ENCODE assay signal across 27 cellular contexts in genomic region chr9:13762209-13762608, GRCh38.
"Had no signal": no experiment of that assay in that cellular context is flagged by ENCODE, and none has a peak within 500 bp of the region (broad histone marks: within the 10 kb centered on the region; RNA-seq: fewer than 3 reads in every experiment).

No MANE protein-coding gene starts in this region.

- H3K27ac ChIP-seq: ascending aorta, VCaP had no signal

- H3K9me3 ChIP-seq: ascending aorta had no signal

- DNase-seq: activated B cell treated with CpG ODN at 0.5 μM for 24 hours; activated CD4-positive, alpha-beta memory T cell treated with anti-CD3 and anti-CD28 coated beads for 36 hours; activated CD4-positive, alpha-beta T cell treated with anti-CD3 and anti-CD28 coated beads for 4 hours; activated CD4-positive, alpha-beta T cell treated with anti-CD3 and anti-CD28 coated beads, Interleukin-2, amount 10 ng/mL, durations not matched to agents 24 days and 14 days; activated CD4-positive, alpha-beta T cell treated with anti-CD3 and anti-CD28 coated beads, Interleukin-2, amount 50 U/mL, for 1 hour; activated CD4-positive, alpha-beta T cell treated with anti-CD3 and anti-CD28 coated beads, Interleukin-2, amount 50 U/mL, for 4 hours; activated CD4-positive, CD25-positive, alpha-beta regulatory T cell treated with anti-CD3 and anti-CD28 coated beads, Interleukin-2, amount 50 U/mL, for 72 hours; activated CD8-positive, alpha-beta memory T cell treated with anti-CD3 and anti-CD28 coated beads, Interleukin-2, amount 50 U/mL, for 4 hours; activated CD8-positive, alpha-beta T cell treated with anti-CD3 and anti-CD28 coated beads for 36 hours; activated effector memory CD4-positive, alpha-beta T cell treated with Interleukin-2 at 50 U/mL for 16 hours; activated gamma-delta T cell; activated naive CD4-positive, alpha-beta T cell treated with anti-CD3 and anti-CD28 coated beads, Interleukin-2, amount 10 ng/mL, durations not matched to agents 7 days and 5 days; activated naive CD4-positive, alpha-beta T cell treated with Interleukin-2 at 50 U/mL for 16 hours; activated naive CD8-positive, alpha-beta T cell treated with anti-CD3 and anti-CD28 coated beads, Interleukin-2, amount 10 ng/mL, durations not matched to agents 7 days and 5 days; activated naive CD8-positive, alpha-beta T cell treated with anti-CD3 and anti-CD28 coated beads, Interleukin-2, amount 50 U/mL, for 24 hours; activated T-cell treated with anti-CD3 and anti-CD28 coated beads for 4 hours; activated T-cell treated with anti-CD3 and anti-CD28 coated beads, Interleukin-2, amount 50 U/mL, for 24 hours; activated T-cell treated with anti-CD3 and anti-CD28 coated beads, Interleukin-2, amount 50 U/mL, for 48 hours; amygdala; anterior cingulate cortex; central memory CD4-positive, alpha-beta T cell; SW 1271; T-helper 1 cell; T-helper 2 cell; T-helper 9 cell had no signal

- H3K27me3 ChIP-seq: ascending aorta had no signal

- ATAC-seq: activated CD8-positive, alpha-beta T cell treated with anti-CD3 and anti-CD28 coated beads for 36 hours; activated naive CD8-positive, alpha-beta T cell treated with anti-CD3 and anti-CD28 coated beads, Interleukin-2, amount 50 U/mL, for 24 hours had no signal

- H3K4me1 ChIP-seq: ascending aorta had no signal

- H3K36me3 ChIP-seq: ascending aorta had no signal

- H3K4me3 ChIP-seq: ascending aorta had no signal
